Comparison of ENCODE assay signal across 26 cellular contexts in genomic region chr12:83843531-83843930, GRCh38.
"Had no signal": no experiment of that assay in that cellular context is flagged by ENCODE, and none has a peak within 500 bp of the region (broad histone marks: within the 10 kb centered on the region; RNA-seq: fewer than 3 reads in every experiment).

No MANE protein-coding gene starts in this region.

- DNase-seq: activated CD4-positive, alpha-beta T cell treated with anti-CD3 and anti-CD28 coated beads for 4 hours; activated CD4-positive, alpha-beta T cell treated with anti-CD3 and anti-CD28 coated beads, Interleukin-2, amount 50 U/mL, for 4 hours; activated CD8-positive, alpha-beta memory T cell treated with anti-CD3 and anti-CD28 coated beads for 24 hours; activated effector memory CD4-positive, alpha-beta T cell treated with Interleukin-2 at 50 U/mL for 16 hours; activated naive CD4-positive, alpha-beta T cell treated with Interleukin-2 at 50 U/mL for 16 hours; activated naive CD8-positive, alpha-beta T cell treated with anti-CD3 and anti-CD28 coated beads for 36 hours; adrenal gland; colonic mucosa; effector CD8-positive, alpha-beta T cell; esophagus squamous epithelium; gastrocnemius medialis; glutamatergic neuron; left cardiac atrium; mammary epithelial cell; naive thymus-derived CD4-positive, alpha-beta T cell; nucleus accumbens; psoas muscle; stimulated activated CD4-positive, alpha-beta T cell treated with anti-CD3 and anti-CD28 coated beads, Interleukin-15, amount 100 ng/mL, for 24 hours; stimulated activated CD4-positive, alpha-beta T cell treated with anti-CD3 and anti-CD28 coated beads, Interleukin-2, amount 100 ng/mL, for 24 hours; stimulated activated naive B cell treated with anti-CD40 and anti-IgM and Interleukin-4, amounts not matched to agents 10 μg/mL and 1 μg/mL and 100 μg/mL, for 72 hours; stomach; T-helper 9 cell; thyroid gland; upper lobe of right lung had no signal

- H3K4me3 Mint-ChIP-seq: activated naive CD8-positive, alpha-beta T cell treated with anti-CD3 and anti-CD28 coated beads for 36 hours; naive thymus-derived CD4-positive, alpha-beta T cell; stimulated activated naive B cell treated with anti-CD40 and anti-IgM and Interleukin-4, amounts not matched to agents 10 μg/mL and 1 μg/mL and 100 μg/mL, for 72 hours; T-helper 1 cell treated with Interleukin-12 subunit alpha and Interleukin-12 subunit beta and Interleukin-4 antibody, amounts not matched to agents 30 μg/mL and 1 μg/mL, for 36 hours had no signal

- H3K36me3 Mint-ChIP-seq: activated naive CD8-positive, alpha-beta T cell treated with anti-CD3 and anti-CD28 coated beads for 36 hours; stimulated activated naive B cell treated with anti-CD40 and anti-IgM and Interleukin-4, amounts not matched to agents 10 μg/mL and 1 μg/mL and 100 μg/mL, for 72 hours had no signal

- H3K4me3 ChIP-seq: adrenal gland, ascending aorta, colonic mucosa, esophagus squamous epithelium, gastrocnemius medialis, psoas muscle, stomach, thyroid gland, upper lobe of right lung had no signal

- H3K9me3 Mint-ChIP-seq: activated naive CD8-positive, alpha-beta T cell treated with anti-CD3 and anti-CD28 coated beads for 36 hours; T-helper 1 cell treated with Interleukin-12 subunit alpha and Interleukin-12 subunit beta and Interleukin-4 antibody, amounts not matched to agents 30 μg/mL and 1 μg/mL, for 36 hours had no signal

- H3K27ac Mint-ChIP-seq: activated naive CD8-positive, alpha-beta T cell treated with anti-CD3 and anti-CD28 coated beads for 36 hours; naive thymus-derived CD4-positive, alpha-beta T cell; stimulated activated naive B cell treated with anti-CD40 and anti-IgM and Interleukin-4, amounts not matched to agents 10 μg/mL and 1 μg/mL and 100 μg/mL, for 72 hours; T-helper 1 cell treated with Interleukin-12 subunit alpha and Interleukin-12 subunit beta and Interleukin-4 antibody, amounts not matched to agents 30 μg/mL and 1 μg/mL, for 36 hours had no signal

- ATAC-seq: gastrocnemius medialis; left cardiac atrium; naive thymus-derived CD4-positive, alpha-beta T cell; psoas muscle; stimulated activated naive B cell treated with anti-CD40 and anti-IgM and Interleukin-4, amounts not matched to agents 10 μg/mL and 1 μg/mL and 100 μg/mL, for 72 hours; upper lobe of right lung had no signal

- H3K27me3 Mint-ChIP-seq: activated naive CD8-positive, alpha-beta T cell treated with anti-CD3 and anti-CD28 coated beads for 36 hours; stimulated activated naive B cell treated with anti-CD40 and anti-IgM and Interleukin-4, amounts not matched to agents 10 μg/mL and 1 μg/mL and 100 μg/mL, for 72 hours had no signal

- H3K4me1 Mint-ChIP-seq: activated naive CD8-positive, alpha-beta T cell treated with anti-CD3 and anti-CD28 coated beads for 36 hours; naive thymus-derived CD4-positive, alpha-beta T cell; stimulated activated naive B cell treated with anti-CD40 and anti-IgM and Interleukin-4, amounts not matched to agents 10 μg/mL and 1 μg/mL and 100 μg/mL, for 72 hours had no signal
